18 cellular contexts compared by ENCODE assay signal in genomic region chr4:70657326-70657725, GRCh38. TPM values are rescaled to one million over a fixed set of nuclear protein-coding genes. Genes with fewer than 3 reads are reported as not detected.
DNase-seq lines count a peak whose midpoint lies in the region; ATAC-seq and TF ChIP-seq lines count a peak whose summit lies in the region.
"Had no signal": no experiment of that assay in that cellular context is flagged by ENCODE, and none has a peak within 500 bp of the region (broad histone marks: within the 10 kb centered on the region; RNA-seq: fewer than 3 reads in every experiment).

No MANE protein-coding gene starts in this region.

- H3K27me3 ChIP-seq in IMR-90 (ENCODE audit: control insufficient read depth, insufficient read depth, low read length) (no peaks in the 10 kb centered on the region), MM.1S (replicated peaks; ENCODE audit: insufficient read depth, low read length) (no peaks in the 10 kb centered on the region), SU-DHL-6 (ENCODE audit: low read length) (no peaks in the 10 kb centered on the region), esophagus muscularis mucosa (peaks cover 0 to 5% (median 0%) of the 10 kb centered on the region in 4 donors)

- peaks cover 52% of the 10 kb centered on the region for H3K36me3 Mint-ChIP-seq in stimulated activated memory B cell treated with anti-CD40 and anti-IgM and Interleukin-4, amounts not matched to agents 10 μg/mL and 1 μg/mL and 100 μg/mL, for 72 hours

- H4K8ac ChIP-seq in IMR-90 (ENCODE audit: low read depth in 2 of 2, low read length in 2 of 2): no peak overlapping the region

- TF ChIP-seq CTCF in IMR-90 (conservative IDR thresholded peaks at IDR 0.05; ENCODE audit: low read depth, low read length): no peak
- no peak for TF ChIP-seq CTCF in MM.1S (IDR thresholded peaks at IDR 0.05; ENCODE audit: low read length)
- TF ChIP-seq CTCF in SU-DHL-6 (IDR thresholded peaks at IDR 0.05; ENCODE audit: insufficient read depth, low read length, poor library complexity, severe bottlenecking): no peak
- TF ChIP-seq CTCF in esophagus muscularis mucosa (IDR thresholded peaks at IDR 0.05): no peak

- TF ChIP-seq RAD21 in IMR-90 (IDR thresholded peaks at IDR 0.05; ENCODE audit: low read length): no peak

- no peaks in the 10 kb centered on the region for H3K36me3 ChIP-seq in IMR-90 (ENCODE audit: control insufficient read depth, insufficient read depth, low read length)
- peaks cover 80% of the 10 kb centered on the region for H3K36me3 ChIP-seq in MM.1S (replicated peaks; ENCODE audit: insufficient read depth, low read length)
- H3K36me3 ChIP-seq in SU-DHL-6 (ENCODE audit: low read length): peaks cover 25% of the 10 kb centered on the region; the same call in 1 of the 2 replicates
- no peaks in the 10 kb centered on the region for H3K36me3 ChIP-seq in esophagus muscularis mucosa

- H3K4me3 Mint-ChIP-seq in stimulated activated memory B cell treated with anti-CD40 and anti-IgM and Interleukin-4, amounts not matched to agents 10 μg/mL and 1 μg/mL and 100 μg/mL, for 72 hours: no peak overlapping the region
- H3K4me3 Mint-ChIP-seq: CD4-positive, alpha-beta T cell; H9 had no signal

- H3K4me3 ChIP-seq in IMR-90 (ENCODE audit: insufficient read depth, low read depth, low read length) (no peak overlapping the region), MM.1S (ENCODE audit: low read length) (peak overlapping the region; percentile 49), SU-DHL-6 (ENCODE audit: insufficient read depth, low read length, poor library complexity, severe bottlenecking) (no peak overlapping the region), esophagus muscularis mucosa (no peak overlapping the region)
- H3K4me3 ChIP-seq: GM12878 had no signal

- no peak overlapping the region for H3K27ac ChIP-seq in IMR-90 (ENCODE audit: insufficient read depth, low read length)
- H3K27ac ChIP-seq in MM.1S (ENCODE audit: low read length): peak overlapping the region; percentile 38; the same call in 1 of the 2 replicates
- peak overlapping the region; percentile 34; the same call in 1 of the 2 replicates for H3K27ac ChIP-seq in SU-DHL-6 (ENCODE audit: low read depth, low read length)
- H3K27ac ChIP-seq in esophagus muscularis mucosa (replicated peaks in 1 of 4): no peak overlapping the region
- H3K27ac ChIP-seq: C4-2B had no signal

- H3K9me1 ChIP-seq in IMR-90 (ENCODE audit: insufficient read depth, low read length): no peaks in the 10 kb centered on the region

- in situ Hi-C loops in IMR-90 (cut with MboI; ENCODE audit: low sequenced_read_pairs): no loop called here

- H3K18ac ChIP-seq in IMR-90 (ENCODE audit: low read depth, low read length): no peak overlapping the region

- no peak overlapping the region for H4K91ac ChIP-seq in IMR-90 (ENCODE audit: insufficient read depth, low read depth, low read length)

- ATAC-seq in IMR-90 (ENCODE audit: low read depth): no peak
- no peak for ATAC-seq in stimulated activated memory B cell treated with anti-CD40 and anti-IgM and Interleukin-4, amounts not matched to agents 10 μg/mL and 1 μg/mL and 100 μg/mL, for 72 hours
- ATAC-seq: GM12878 had no signal

- H4K20me1 ChIP-seq in IMR-90 (ENCODE audit: insufficient read depth, low read length) (no peaks in the 10 kb centered on the region), MM.1S (ENCODE audit: insufficient read depth, low read length) (peaks cover 10% of the 10 kb centered on the region; the same call in 1 of the 2 replicates), SU-DHL-6 (ENCODE audit: low read depth, low read length) (peaks cover 3% of the 10 kb centered on the region; the same call in 1 of the 2 replicates)

- H2BK20ac ChIP-seq in IMR-90 (ENCODE audit: low read depth, low read length): no peak overlapping the region

- H3K27ac Mint-ChIP-seq in stimulated activated memory B cell treated with anti-CD40 and anti-IgM and Interleukin-4, amounts not matched to agents 10 μg/mL and 1 μg/mL and 100 μg/mL, for 72 hours: peak overlapping the region; percentile 42
- H3K27ac Mint-ChIP-seq: CD4-positive, alpha-beta T cell; H9 had no signal

- H3K9ac ChIP-seq in IMR-90 (ENCODE audit: low read depth, low read length) (no peak overlapping the region), MM.1S (ENCODE audit: low read length) (no peak overlapping the region), SU-DHL-6 (ENCODE audit: low read length) (no peak overlapping the region)

- H2AFZ ChIP-seq in IMR-90 (replicated peaks; ENCODE audit: low read length, poor library complexity): no peak overlapping the region
- H2AFZ ChIP-seq in MM.1S (ENCODE audit: low read length): no peak overlapping the region
- no peak overlapping the region for H2AFZ ChIP-seq in SU-DHL-6 (ENCODE audit: low read depth, low read length, severe bottlenecking)

- peaks cover 39% of the 10 kb centered on the region for H3K4me1 Mint-ChIP-seq in stimulated activated memory B cell treated with anti-CD40 and anti-IgM and Interleukin-4, amounts not matched to agents 10 μg/mL and 1 μg/mL and 100 μg/mL, for 72 hours
- H3K4me1 Mint-ChIP-seq: H9 had no signal

- no peak overlapping the region for H2AK5ac ChIP-seq in IMR-90 (ENCODE audit: low read depth, low read length)

- no peak overlapping the region for H3K4me2 ChIP-seq in IMR-90 (ENCODE audit: low read depth, low read length)
- peak overlapping the region; percentile 70; the same call in 1 of the 2 replicates for H3K4me2 ChIP-seq in MM.1S (ENCODE audit: low read depth, low read length)
- H3K4me2 ChIP-seq in SU-DHL-6 (ENCODE audit: low read depth, low read length, poor library complexity, severe bottlenecking): peak overlapping the region; percentile 49

- no peak overlapping the region for H3K23ac ChIP-seq in IMR-90 (ENCODE audit: low read depth, low read length)

- dilution Hi-C loops in IMR-90 (cut with HindIII; ENCODE audit: low sequenced_read_pairs, unreplicated experiment): no loop called here

- H3K14ac ChIP-seq in IMR-90 (replicated peaks; ENCODE audit: low read depth, low read length): no peak overlapping the region

- no CpG with 5 or more reads among the region's 5 CpGs for WGBS in IMR-90 (ENCODE audit: extremely low coverage in 2 of 2, insufficient read length in 1 of 2), 2 experiments
- WGBS in esophagus muscularis mucosa: 81% methylated on average over 5 of the region's 5 CpGs

- no peak overlapping the region for H2AK9ac ChIP-seq in IMR-90 (replicated peaks; ENCODE audit: low read depth, low read length, poor library complexity)

- no peak overlapping the region for H3K4ac ChIP-seq in IMR-90 (ENCODE audit: low read depth, low read length)

- intact Hi-C loops in IMR-90 (cut with micrococcal nuclease) (no loop called here), esophagus muscularis mucosa (cut with DNase I) (no loop called here)

- TF ChIP-seq POLR2A in IMR-90 (IDR thresholded peaks at IDR 0.05; ENCODE audit: low read depth, low read length) (no peak), esophagus muscularis mucosa (IDR thresholded peaks at IDR 0.05; ENCODE audit: low read depth) (no peak)

- H2BK120ac ChIP-seq in IMR-90 (ENCODE audit: low read depth, low read length): no peak overlapping the region

- CTCF ChIA-PET in IMR-90 (lab: Yijun Ruan, JAX): no interaction called here

- H2BK5ac ChIP-seq in IMR-90 (ENCODE audit: low read depth, low read length, poor library complexity, severe bottlenecking): no peak overlapping the region

- no peak overlapping the region for H3K56ac ChIP-seq in IMR-90 (ENCODE audit: extremely low read depth, insufficient read depth, low read length)

- no TSS peak for BruUV-seq in IMR-90 (replicated peaks; lab: Mats Ljungman, UMichigan)

- DNase-seq in IMR-90 (no peak), MM.1S (no peak), NCI-H1417 treated with DMSO at 0.1 percent for 48 hours (lab: John Stamatoyannopoulos, UW) (no peak), esophagus muscularis mucosa (ENCODE audit: extremely low spot score) (no peak), NCI-H146 (lab: John Stamatoyannopoulos, UW) (no peak)
- DNase-seq: Caco-2; CD4-positive, alpha-beta T cell; DMS79 treated with DMSO at 0.1 percent for 48 hours; EL; GOT3; H9; KG1 had no signal

- H3K9me2 ChIP-seq in MM.1S (replicated peaks; ENCODE audit: insufficient read depth, low read length) (no peaks in the 10 kb centered on the region), SU-DHL-6 (replicated peaks; ENCODE audit: insufficient read depth, low read length) (no peaks in the 10 kb centered on the region)

- no peak for TF ChIP-seq EP300 in esophagus muscularis mucosa (IDR thresholded peaks at IDR 0.05)

- no peaks in the 10 kb centered on the region for H3K79me1 ChIP-seq in IMR-90 (ENCODE audit: low read depth in 1 of 2, low read length in 2 of 2)

- H3F3A ChIP-seq in MM.1S (ENCODE audit: insufficient read depth, low read length) (peaks cover 95% of the 10 kb centered on the region), SU-DHL-6 (ENCODE audit: insufficient read depth) (peaks cover 71% of the 10 kb centered on the region)

- H3K4me1 ChIP-seq in IMR-90 (ENCODE audit: control insufficient read depth, insufficient read depth, low read length) (no peaks in the 10 kb centered on the region), MM.1S (ENCODE audit: low read length) (peaks cover 26% of the 10 kb centered on the region), esophagus muscularis mucosa (no peaks in the 10 kb centered on the region)
- H3K4me1 ChIP-seq: Caco-2 had no signal

- POLR2A ChIA-PET in IMR-90 (lab: Charles Lee; ENCODE audit: unreplicated experiment): no interaction called here

- H2BK15ac ChIP-seq in IMR-90 (ENCODE audit: low read depth, low read length): no peak overlapping the region

- no peaks in the 10 kb centered on the region for H3K27me3 Mint-ChIP-seq in stimulated activated memory B cell treated with anti-CD40 and anti-IgM and Interleukin-4, amounts not matched to agents 10 μg/mL and 1 μg/mL and 100 μg/mL, for 72 hours

- H3K9me3 ChIP-seq in IMR-90 (ENCODE audit: control insufficient read depth, insufficient read depth, low read length): no peaks in the 10 kb centered on the region
- H3K9me3 ChIP-seq in MM.1S (replicated peaks; ENCODE audit: insufficient read depth, low read length): no peaks in the 10 kb centered on the region
- H3K9me3 ChIP-seq in SU-DHL-6 (ENCODE audit: insufficient read depth, low read length): no peaks in the 10 kb centered on the region
- H3K9me3 ChIP-seq in esophagus muscularis mucosa: no peaks in the 10 kb centered on the region
- H3K9me3 ChIP-seq: Caco-2 had no signal

- no peak overlapping the region for H4K5ac ChIP-seq in IMR-90 (ENCODE audit: low read depth, low read length)

- no peaks in the 10 kb centered on the region for H3K9me3 Mint-ChIP-seq in stimulated activated memory B cell treated with anti-CD40 and anti-IgM and Interleukin-4, amounts not matched to agents 10 μg/mL and 1 μg/mL and 100 μg/mL, for 72 hours
- H3K9me3 Mint-ChIP-seq: CD4-positive, alpha-beta T cell; H9 had no signal

- peaks cover 89% of the 10 kb centered on the region for H3K79me2 ChIP-seq in MM.1S (ENCODE audit: low read length)
- H3K79me2 ChIP-seq in SU-DHL-6 (ENCODE audit: insufficient read depth, low read length): peaks cover 43% of the 10 kb centered on the region

RNA-seq across cellular contexts. Expression of gene JCHAIN, which starts 9.0 kb away (rescaled TPM):
- 0.72 and 0.83 TPM in 2 replicates for total RNA-seq in IMR-90 (2012; rRNA removed)
- polyA plus RNA-seq in IMR-90 (2012; rRNA removed): 0.49 and 0.86 TPM in 2 replicates
- polyA plus RNA-seq in IMR-90 (2012; cell fraction: cytosol; rRNA removed): 0.12 and 1.0 TPM in 2 replicates
- polyA plus RNA-seq in IMR-90 (2012; cell fraction: nucleus; rRNA removed; ENCODE audit: low replicate concordance): 0.29 TPM in 1 of 2 replicates, not detected in the other
- total RNA-seq in esophagus muscularis mucosa: 10 to 100 TPM in 1 of 4 donors, 1 to 10 TPM in 3; 2.1 to 18.6 (median 3.9) TPM
- total RNA-seq: Caco-2, G401, H9, HT-29 had no signal

RNA-seq across cellular contexts. Expression of gene ENAM, which starts 28.8 kb away (rescaled TPM):
- total RNA-seq in IMR-90 (2012; rRNA removed) (under 0.01 and 0.28 TPM in 2 replicates), esophagus muscularis mucosa (not detected)
- 0.01 and 0.10 TPM in 2 replicates for polyA plus RNA-seq in IMR-90 (2012; rRNA removed)
- polyA plus RNA-seq in IMR-90 (2012; cell fraction: cytosol; rRNA removed): 0.01 TPM in 1 of 2 replicates, not detected in the other
- 0.08 TPM in 1 of 2 replicates, not detected in the other for polyA plus RNA-seq in IMR-90 (2012; cell fraction: nucleus; rRNA removed; ENCODE audit: low replicate concordance)
- total RNA-seq: Caco-2; CD4-positive, alpha-beta T cell; G401; H9; HT-29 had no signal

RNA-seq across cellular contexts. Expression of gene UTP3, which starts 31.0 kb away (rescaled TPM):
- total RNA-seq in IMR-90 (2012; rRNA removed) (14.9 and 26.1 TPM in 2 replicates), esophagus muscularis mucosa (10 to 100 TPM; 19.9 to 31.3 (median 21.8) TPM)
- 29.8 and 30.7 TPM in 2 replicates for polyA plus RNA-seq in IMR-90 (2012; rRNA removed)
- 9.5 and 9.7 TPM in 2 replicates for polyA plus RNA-seq in IMR-90 (2012; cell fraction: cytosol; rRNA removed)
- polyA plus RNA-seq in IMR-90 (2012; cell fraction: nucleus; rRNA removed; ENCODE audit: low replicate concordance): 3.2 and 7.0 TPM in 2 replicates

Comparison
In these comparisons a context has a peak if more than half of its experiments do, and no peak if none do; other contexts are left out.
1. H3K27ac ChIP-seq: peak in MM.1S (single experiment) and SU-DHL-6 (single experiment); none in IMR-90 (single experiment) and esophagus muscularis mucosa (0 of 4).